Comparison of ENCODE assay signal across 16 cellular contexts in genomic region chr6:111952821-111953535, GRCh38.
A peak's percentile ranks its signal among the peaks of the same experiment; 100 is the strongest.
DNase-seq lines count a peak whose midpoint lies in the region; ATAC-seq and TF ChIP-seq lines count a peak whose summit lies in the region.
"Had no signal": no experiment of that assay in that cellular context is flagged by ENCODE, and none has a peak within 500 bp of the region (broad histone marks: within the 10 kb centered on the region; RNA-seq: fewer than 3 reads in every experiment).

No MANE protein-coding gene starts in this region.

- H3K27me3 ChIP-seq in SK-N-SH (ENCODE audit: insufficient read depth) (no peaks in the 10 kb centered on the region), mammary epithelial cell (ENCODE audit: insufficient read depth, low read length) (no peaks in the 10 kb centered on the region)

- TSS peak; percentile 68 for BruUV-seq in mammary epithelial cell (replicated peaks; lab: Mats Ljungman, UMichigan)

- H3K4me1 ChIP-seq in SK-N-SH (ENCODE audit: control insufficient read depth in 1 of 2, insufficient read depth in 2 of 2, low read depth in 1 of 2, low read length in 1 of 2) = peaks cover 4 to 15% of the 10 kb centered on the region in 2 experiments; a peak in 3 of 4 replicates
- peaks cover 16% of the 10 kb centered on the region for H3K4me1 ChIP-seq in mammary epithelial cell (ENCODE audit: insufficient read depth, low read length)
- H3K4me1 ChIP-seq: prostate gland had no signal

- TF ChIP-seq POLR2A in NB4 (IDR thresholded peaks at IDR 0.05; ENCODE audit: extremely low read depth, insufficient read length) = no peak

- POLR2A ChIA-PET in SK-N-SH (lab: Yijun Ruan, JAX) = no interaction called here

- H3K4me2 ChIP-seq in SK-N-SH (no peak overlapping the region), mammary epithelial cell (ENCODE audit: insufficient read depth, low read depth, low read length) (peak overlapping the region; percentile 17)

- no peak for TF ChIP-seq EP300 in SK-N-SH (IDR thresholded peaks at IDR 0.05; ENCODE audit: borderline replicate concordance in 1 of 2, low read depth in 1 of 2, low read length in 1 of 2)

- no peak overlapping the region for H3K9ac ChIP-seq in SK-N-SH
- no peak overlapping the region for H3K9ac ChIP-seq in mammary epithelial cell (ENCODE audit: insufficient read depth, low read length)

- H3K79me2 ChIP-seq in SK-N-SH (ENCODE audit: insufficient read depth) = no peaks in the 10 kb centered on the region
- H3K79me2 ChIP-seq in mammary epithelial cell (ENCODE audit: insufficient read depth, low read length) = no peaks in the 10 kb centered on the region

- H4K20me1 ChIP-seq in SK-N-SH (ENCODE audit: insufficient read depth) (no peaks in the 10 kb centered on the region), mammary epithelial cell (ENCODE audit: insufficient read depth, low read length) (no peaks in the 10 kb centered on the region)

- no peaks in the 10 kb centered on the region for H3K9me3 ChIP-seq in SK-N-SH
- no peaks in the 10 kb centered on the region for H3K9me3 ChIP-seq in mammary epithelial cell (replicated peaks; ENCODE audit: insufficient read depth, low read length)
- H3K9me3 ChIP-seq: prostate gland had no signal

- dilution Hi-C loops in mammary epithelial cell (cut with HindIII; ENCODE audit: low sequenced_read_pairs) = no loop called here

- no peak overlapping the region for H3K27ac ChIP-seq in SK-N-SH (ENCODE audit: low read depth in 2 of 2, low read length in 1 of 2)
- peak overlapping the region; percentile 39 for H3K27ac ChIP-seq in mammary epithelial cell (ENCODE audit: insufficient read depth, low read depth, low read length)
- H3K27ac ChIP-seq: prostate gland had no signal

- no peak for TF ChIP-seq CTCF in SK-N-SH (IDR thresholded peaks at IDR 0.05)
- no peak for TF ChIP-seq CTCF in NB4 (IDR thresholded peaks at IDR 0.05; ENCODE audit: low read depth, low read length)
- no peak for TF ChIP-seq CTCF in mammary epithelial cell (conservative IDR thresholded peaks at IDR 0.05 in 1 of 2, IDR thresholded peaks at IDR 0.05 in 1 of 2; ENCODE audit: extremely low read depth in 1 of 2, insufficient read depth in 1 of 2, low read depth in 1 of 2, low read length in 2 of 2)

- WGBS in SK-N-SH (ENCODE audit: low lambda C conversion rate) = 61% methylated on average over 3 of the region's 4 CpGs
- 33% methylated on average over 4 of the region's 4 CpGs for WGBS in mammary epithelial cell (ENCODE audit: low coverage, missing lambda C conversion rate)

- no peaks in the 10 kb centered on the region for H3K9me2 ChIP-seq in SK-N-SH

- in situ Hi-C loops in mammary epithelial cell (cut with MboI; ENCODE audit: low sequenced_read_pairs in 2 of 2) = no loop called here

- TF ChIP-seq RAD21 in SK-N-SH (IDR thresholded peaks at IDR 0.05; ENCODE audit: low read length) = no peak

- intact Hi-C loops in mammary epithelial cell (cut with micrococcal nuclease) = loop anchor here (1.0 kb wide), 2 partner anchors 44 to 81 kb away; no protein-coding TSS in a partner anchor

- H2AFZ ChIP-seq in SK-N-SH (ENCODE audit: low read depth) (no peak overlapping the region), mammary epithelial cell (ENCODE audit: low read depth, low read length) (peak overlapping the region; percentile 76)

- ATAC-seq in SK-N-SH treated with all-trans-retinoic acid at 6 μM for 48 hours = peak; percentile 69
- no peak for ATAC-seq in GM19467 (IDR thresholded peaks at IDR 0.05; ENCODE audit: unreplicated experiment)
- ATAC-seq in GM18858 (IDR thresholded peaks at IDR 0.05; ENCODE audit: unreplicated experiment) = no peak

- no peak for DNase-seq in SK-N-SH
- peak; percentile 38 for DNase-seq in NB4 (ENCODE audit: low read depth)
- DNase-seq in mammary epithelial cell = peak; percentile 70
- peak; percentile 21 for DNase-seq in skeletal muscle cell (ENCODE audit: low read depth)
- DNase-seq in dedifferentiated amniotic fluid mesenchymal stem cell (ENCODE audit: extremely low spot score) = no peak
- DNase-seq: ACHN; activated CD4-positive, alpha-beta T cell treated with anti-CD3 and anti-CD28 coated beads, Interleukin-2, amount 50 U/mL, for 4 hours; dermis blood vessel endothelial cell; EL; Kasumi-1; NCI-H524; substantia nigra had no signal

- H3F3A ChIP-seq in SK-N-SH (replicated peaks; ENCODE audit: insufficient read depth) = no peaks in the 10 kb centered on the region

- H3K36me3 ChIP-seq in SK-N-SH (replicated peaks in 1 of 2; ENCODE audit: control insufficient read depth in 1 of 2, insufficient read depth in 2 of 2, low read length in 1 of 2) = no peaks in the 10 kb centered on the region
- H3K36me3 ChIP-seq in mammary epithelial cell (ENCODE audit: insufficient read depth, low read length) = no peaks in the 10 kb centered on the region
- H3K36me3 ChIP-seq: prostate gland had no signal

- H3K4me3 ChIP-seq in SK-N-SH (ENCODE audit: low read depth in 2 of 2, low read length in 1 of 2) = no peak overlapping the region
- H3K4me3 ChIP-seq in NB4 (ENCODE audit: low read depth, low read length) = no peak overlapping the region
- H3K4me3 ChIP-seq in mammary epithelial cell (replicated peaks in 1 of 3; ENCODE audit: insufficient read depth in 1 of 3, low read depth in 2 of 3, low read length in 3 of 3) = no peak overlapping the region
- no peak overlapping the region for H3K4me3 ChIP-seq in skeletal muscle cell (ENCODE audit: low read depth, low read length)
- H3K4me3 ChIP-seq: prostate gland had no signal

- CTCF ChIA-PET in SK-N-SH (lab: Yijun Ruan, JAX) = interaction anchor here (1.1 kb wide), 1 partner anchor 22 kb away, joined by 3 read pairs; no protein-coding TSS in a partner anchor
- CTCF ChIA-PET in mammary epithelial cell (lab: Charles Lee; ENCODE audit: low non-redundant PET) = no interaction called here

TF ChIP-seq in SK-N-SH treated with all-trans-retinoic acid at 6 μM for 48 hours, 23 proteins besides CTCF, POLR2A, EP300 and RAD21 (continues in another document):
- TF ChIP-seq GLIS3 (CRISPR knock-in tag; IDR thresholded peaks at IDR 0.05) (no peak), CSDC2 (CRISPR knock-in tag; IDR thresholded peaks at IDR 0.05) (no peak), RARB (CRISPR knock-in tag; IDR thresholded peaks at IDR 0.05) (no peak), ARNTL (CRISPR knock-in tag; IDR thresholded peaks at IDR 0.05; ENCODE audit: borderline replicate concordance, low read depth) (no peak), TCF4 (CRISPR knock-in tag; IDR thresholded peaks at IDR 0.05; ENCODE audit: borderline replicate concordance) (no peak), ZNF565 (CRISPR knock-in tag; conservative IDR thresholded peaks at IDR 0.05; ENCODE audit: low read depth) (no peak), CSRNP3 (CRISPR knock-in tag; IDR thresholded peaks at IDR 0.05) (no peak), BACH2 (CRISPR knock-in tag; IDR thresholded peaks at IDR 0.05; ENCODE audit: borderline replicate concordance) (no peak), ZC3H10 (CRISPR knock-in tag; IDR thresholded peaks at IDR 0.05) (no peak), TOX (CRISPR knock-in tag; IDR thresholded peaks at IDR 0.05; ENCODE audit: borderline replicate concordance) (no peak), ZFP30 (CRISPR knock-in tag; IDR thresholded peaks at IDR 0.05) (no peak)

TF ChIP-seq in SK-N-SH, 30 proteins besides CTCF, POLR2A, EP300 and RAD21 (continues in another document):
- TF ChIP-seq FOXM1 (IDR thresholded peaks at IDR 0.05; ENCODE audit: low read depth) = no peak
- no peak for TF ChIP-seq TEAD4 (IDR thresholded peaks at IDR 0.05; ENCODE audit: borderline replicate concordance, insufficient read depth)
- no peak for TF ChIP-seq RFX5 (IDR thresholded peaks at IDR 0.05; ENCODE audit: low read length)
- TF ChIP-seq, protein P1, sequence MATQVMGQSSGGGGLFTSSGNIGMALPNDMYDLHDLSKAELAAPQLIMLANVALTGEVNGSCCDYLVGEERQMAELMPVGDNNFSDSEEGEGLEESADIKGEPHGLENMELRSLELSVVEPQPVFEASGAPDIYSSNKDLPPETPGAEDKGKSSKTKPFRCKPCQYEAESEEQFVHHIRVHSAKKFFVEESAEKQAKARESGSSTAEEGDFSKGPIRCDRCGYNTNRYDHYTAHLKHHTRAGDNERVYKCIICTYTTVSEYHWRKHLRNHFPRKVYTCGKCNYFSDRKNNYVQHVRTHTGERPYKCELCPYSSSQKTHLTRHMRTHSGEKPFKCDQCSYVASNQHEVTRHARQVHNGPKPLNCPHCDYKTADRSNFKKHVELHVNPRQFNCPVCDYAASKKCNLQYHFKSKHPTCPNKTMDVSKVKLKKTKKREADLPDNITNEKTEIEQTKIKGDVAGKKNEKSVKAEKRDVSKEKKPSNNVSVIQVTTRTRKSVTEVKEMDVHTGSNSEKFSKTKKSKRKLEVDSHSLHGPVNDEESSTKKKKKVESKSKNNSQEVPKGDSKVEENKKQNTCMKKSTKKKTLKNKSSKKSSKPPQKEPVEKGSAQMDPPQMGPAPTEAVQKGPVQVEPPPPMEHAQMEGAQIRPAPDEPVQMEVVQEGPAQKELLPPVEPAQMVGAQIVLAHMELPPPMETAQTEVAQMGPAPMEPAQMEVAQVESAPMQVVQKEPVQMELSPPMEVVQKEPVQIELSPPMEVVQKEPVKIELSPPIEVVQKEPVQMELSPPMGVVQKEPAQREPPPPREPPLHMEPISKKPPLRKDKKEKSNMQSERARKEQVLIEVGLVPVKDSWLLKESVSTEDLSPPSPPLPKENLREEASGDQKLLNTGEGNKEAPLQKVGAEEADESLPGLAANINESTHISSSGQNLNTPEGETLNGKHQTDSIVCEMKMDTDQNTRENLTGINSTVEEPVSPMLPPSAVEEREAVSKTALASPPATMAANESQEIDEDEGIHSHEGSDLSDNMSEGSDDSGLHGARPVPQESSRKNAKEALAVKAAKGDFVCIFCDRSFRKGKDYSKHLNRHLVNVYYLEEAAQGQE (IDR thresholded peaks at IDR 0.05; ENCODE audit: low read depth, low read length) = no peak
- TF ChIP-seq GABPA (IDR thresholded peaks at IDR 0.05; ENCODE audit: low read depth) = no peak
- no peak for TF ChIP-seq MXI1 (IDR thresholded peaks at IDR 0.05; ENCODE audit: low read depth, low read length)
- TF ChIP-seq FOXJ3 (CRISPR knock-in tag; IDR thresholded peaks at IDR 0.05) = no peak
- TF ChIP-seq JUND (IDR thresholded peaks at IDR 0.05) = no peak
- no peak for TF ChIP-seq SMC3 (IDR thresholded peaks at IDR 0.05; ENCODE audit: low read depth, low read length)
- TF ChIP-seq RXRA (IDR thresholded peaks at IDR 0.05; ENCODE audit: borderline replicate concordance, low read depth) = no peak
- no peak for TF ChIP-seq POLR2AphosphoS5 (IDR thresholded peaks at IDR 0.05; ENCODE audit: low read depth, low read length)
- TF ChIP-seq TCF12 (IDR thresholded peaks at IDR 0.05) = no peak
- TF ChIP-seq EZH2phosphoT487 (IDR thresholded peaks at IDR 0.05; ENCODE audit: borderline replicate concordance, low read depth) = no peak
- no peak for TF ChIP-seq NRF1 (IDR thresholded peaks at IDR 0.05; ENCODE audit: low read depth, low read length)

Comparison
In these comparisons a context has a peak if more than half of its experiments do, and no peak if none do; other contexts are left out.
1. DNase-seq: peak in NB4 (single experiment), mammary epithelial cell (single experiment) and skeletal muscle cell (single experiment); none in SK-N-SH (single experiment) and dedifferentiated amniotic fluid mesenchymal stem cell (single experiment).